8 cellular contexts compared by ENCODE assay signal in genomic region chr12:3803865-3804472, GRCh38. TPM values are rescaled to one million over a fixed set of nuclear protein-coding genes. Genes with fewer than 3 reads are reported as not detected.
DNase-seq lines count a peak whose midpoint lies in the region; ATAC-seq, FAIRE-seq and TF ChIP-seq lines count a peak whose summit lies in the region.

No MANE protein-coding gene starts in this region.

- CTCF ChIA-PET in WTC11 (lab: Charles Lee), result interaction anchor here (0.6 to 3.7 kb wide), 58 partner anchors 8 to 529 kb away, joined by 3 to 40 read pairs (median 5); partner anchors contain the start of gene CRACR2A

- H3K27me3 ChIP-seq in bronchial epithelial cell (ENCODE audit: control insufficient read depth, insufficient read depth, low read length) (no peaks in the 10 kb centered on the region), kidney epithelial cell (ENCODE audit: control insufficient read depth, insufficient read depth, low read length) (no peaks in the 10 kb centered on the region)

- no peak overlapping the region for H3K4me3 ChIP-seq in bronchial epithelial cell (ENCODE audit: low read depth, low read length)
- no peak overlapping the region for H3K4me3 ChIP-seq in kidney epithelial cell (ENCODE audit: low read depth, low read length)

- FAIRE-seq in bronchial epithelial cell (lab: Jason Lieb, UNC), result peak; percentile 75

- POLR2A ChIA-PET in WTC11 (lab: Charles Lee), result interaction anchor here (0.9 kb wide), 1 partner anchor 137 kb away, joined by 3 read pairs; no protein-coding TSS in a partner anchor

- no peaks in the 10 kb centered on the region for H3K36me3 Mint-ChIP-seq in WTC11

- ATAC-seq in GM21786 (IDR thresholded peaks at IDR 0.05; ENCODE audit: unreplicated experiment) (peak; percentile 66), WTC11 (peak; percentile 92), HG02852 (IDR thresholded peaks at IDR 0.05; ENCODE audit: unreplicated experiment) (no peak)

- no peaks in the 10 kb centered on the region for H3K36me3 ChIP-seq in bronchial epithelial cell (ENCODE audit: control insufficient read depth, insufficient read depth, low read length)
- no peaks in the 10 kb centered on the region for H3K36me3 ChIP-seq in kidney epithelial cell (ENCODE audit: control insufficient read depth, insufficient read depth, low read length)

- no peak overlapping the region for H3K27ac Mint-ChIP-seq in WTC11

- H3K4me3 Mint-ChIP-seq in WTC11, result no peak overlapping the region

- no peaks in the 10 kb centered on the region for H3K9me3 Mint-ChIP-seq in WTC11

- no peaks in the 10 kb centered on the region for H3K27me3 Mint-ChIP-seq in WTC11 (ENCODE audit: low read depth)

- TF ChIP-seq CTCF in WTC11 (IDR thresholded peaks at IDR 0.05), result peak; percentile 51
- TF ChIP-seq CTCF in bronchial epithelial cell (IDR thresholded peaks at IDR 0.05; ENCODE audit: insufficient read depth, low read length, severe bottlenecking), result peak; percentile 89
- TF ChIP-seq CTCF in kidney epithelial cell (IDR thresholded peaks at IDR 0.05; ENCODE audit: insufficient read depth, low read length, poor library complexity, severe bottlenecking), result peak; percentile 93

- DNase-seq in Ammon's horn (ENCODE audit: low spot score), result peak; percentile 87
- peak; percentile 71 for DNase-seq in NCI-H2227 (lab: John Stamatoyannopoulos, UW; ENCODE audit: unreplicated experiment)
- peak; percentile 80 for DNase-seq in WTC11 (ENCODE audit: low spot score)
- DNase-seq in bronchial epithelial cell (ENCODE audit: low read depth), result peak; percentile 65
- peak; percentile 23 for DNase-seq in kidney epithelial cell (ENCODE audit: low read depth)
- DNase-seq in stimulated activated CD4-positive, alpha-beta T cell treated with anti-CD3 and anti-CD28 coated beads, Interleukin-1b, Interleukin-23, amount 100 ng/mL, for 48 hours, result peak; percentile 64

- H3K4me1 Mint-ChIP-seq in WTC11, result no peaks in the 10 kb centered on the region

TF ChIP-seq in WTC11, 78 proteins besides CTCF, POLR2A, EP300 and RAD21 (continues in another document):
- TF ChIP-seq NR3C1 (CRISPR knock-in tag; conservative IDR thresholded peaks at IDR 0.05; ENCODE audit: low read depth) (no peak), ESRRA (CRISPR knock-in tag; IDR thresholded peaks at IDR 0.05; ENCODE audit: borderline replicate concordance) (no peak), STAT6 (CRISPR knock-in tag; conservative IDR thresholded peaks at IDR 0.05; ENCODE audit: low read depth) (no peak), ELF4 (CRISPR knock-in tag; IDR thresholded peaks at IDR 0.05; ENCODE audit: low read depth) (no peak), PRRX2 (CRISPR knock-in tag; IDR thresholded peaks at IDR 0.05) (no peak), ZNF532 (CRISPR knock-in tag; IDR thresholded peaks at IDR 0.05; ENCODE audit: borderline replicate concordance) (no peak), USF2 (CRISPR knock-in tag; IDR thresholded peaks at IDR 0.05) (no peak), EMX1 (CRISPR knock-in tag; IDR thresholded peaks at IDR 0.05) (no peak), SP1 (CRISPR knock-in tag; conservative IDR thresholded peaks at IDR 0.05) (no peak), ERG (CRISPR knock-in tag; IDR thresholded peaks at IDR 0.05) (no peak), PRDM15 (CRISPR knock-in tag; IDR thresholded peaks at IDR 0.05) (no peak), SOX15 (CRISPR knock-in tag; IDR thresholded peaks at IDR 0.05) (no peak)

RNA-seq across cellular contexts. Expression of gene CRACR2A, which starts 51.1 kb away (rescaled TPM):
- total RNA-seq in WTC11 (2021) (2.4 to 2.6 TPM (median 2.5 TPM) in 3 replicates), bronchial epithelial cell (0.77 and 1.1 TPM in 2 replicates), kidney epithelial cell (4.5 and 6.2 TPM in 2 replicates)

Comparison
In these comparisons a context has a peak if more than half of its experiments do, and no peak if none do; other contexts are left out.
1. DNase-seq: peak in every context shown above with its lines; median percentile 87 in Ammon's horn; 80 in WTC11; 71 in NCI-H2227; 65 in bronchial epithelial cell; 64 in stimulated activated CD4-positive, alpha-beta T cell treated with anti-CD3 and anti-CD28 coated beads, Interleukin-1b, Interleukin-23, amount 100 ng/mL, for 48 hours; 23 in kidney epithelial cell.